Comparison of ENCODE assay signal across 8 cellular contexts in the genomic region with DNA sequence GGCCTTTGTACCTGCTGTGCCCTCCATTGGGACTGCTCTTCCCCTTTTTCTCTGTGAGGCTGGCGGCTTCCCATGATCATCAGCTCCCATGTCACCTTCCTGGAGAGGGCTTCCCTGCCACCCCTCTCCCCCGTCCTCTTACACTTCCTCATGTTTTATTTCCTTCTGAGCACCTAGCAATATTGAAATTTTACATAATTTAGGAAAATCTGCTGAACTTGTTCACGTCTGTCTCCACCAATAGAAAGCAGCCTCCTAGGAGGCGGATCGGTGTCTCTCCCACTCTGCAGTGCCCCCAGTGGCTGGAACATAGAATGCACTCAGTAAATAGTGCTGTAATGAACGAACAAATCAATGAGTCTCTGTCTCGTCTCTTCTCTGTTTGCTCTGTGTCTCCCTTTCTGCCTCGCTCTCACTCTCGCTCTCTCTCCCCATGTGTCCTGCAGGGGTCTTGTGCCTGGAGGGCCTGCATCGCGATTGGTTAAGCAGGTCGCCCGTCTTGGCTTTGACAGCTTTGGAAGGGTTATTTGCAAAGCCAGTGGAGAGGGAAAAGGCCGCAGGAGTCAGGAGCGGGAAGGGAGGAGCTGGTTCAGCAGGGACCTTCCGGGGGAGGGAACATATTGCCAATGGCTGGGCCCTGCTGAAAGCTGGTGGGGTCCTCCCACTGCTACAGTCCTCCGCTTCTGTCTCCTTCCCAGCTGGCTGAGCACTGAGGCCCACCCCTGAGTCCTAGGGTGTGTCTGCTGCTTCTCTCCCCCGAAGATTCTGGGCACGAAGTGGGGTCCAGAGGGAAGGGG. TPM values are rescaled to one million over a fixed set of nuclear protein-coding genes. Genes with fewer than 3 reads are reported as not detected.
DNase-seq lines count a peak whose midpoint lies in the region; ATAC-seq and TF ChIP-seq lines count a peak whose summit lies in the region.

No MANE protein-coding gene starts in this region.

- peak overlapping the region; percentile 69 for H3K27ac ChIP-seq in 22Rv1

- in situ Hi-C loops in GM13977 (cut with MboI; ENCODE audit: low pct_unique_long_range_greater_than_20kb, low sequenced_read_pairs, unreplicated experiment) = no loop called here
- in situ Hi-C loops in astrocyte of the cerebellum (cut with HindIII; ENCODE audit: low sequenced_read_pairs) = no loop called here

- DNase-seq in GM13977 (ENCODE audit: low spot score) = peak; percentile 80
- peak; percentile 76 for DNase-seq in MV-4-11 (lab: John Stamatoyannopoulos, UW)
- DNase-seq in T-helper 1 cell = peak in 3 of 5 donors; percentile 15 to 63 (median 44)
- DNase-seq in astrocyte of the cerebellum (ENCODE audit: low read depth) = peak; percentile 5
- peak in 50 of 51 donors; percentile 29 to 92 (median 72) for DNase-seq in hypothalamus (lab: John Stamatoyannopoulos, UW)
- peak; percentile 42 for DNase-seq in renal cortical epithelial cell (ENCODE audit: low read depth)

- no peak for ATAC-seq in GM19455 (IDR thresholded peaks at IDR 0.05; ENCODE audit: unreplicated experiment)

- no peak overlapping the region for H3K4me3 ChIP-seq in astrocyte of the cerebellum (ENCODE audit: low read depth, low read length)

- TF ChIP-seq CTCF in 22Rv1 (IDR thresholded peaks at IDR 0.05) = peak; percentile 95
- peak; percentile 75 for TF ChIP-seq CTCF in GM13977 (IDR thresholded peaks at IDR 0.05; ENCODE audit: extremely low read depth, insufficient read depth, missing control alignments)
- TF ChIP-seq CTCF in astrocyte of the cerebellum (IDR thresholded peaks at IDR 0.05; ENCODE audit: low read depth, low read length, missing control alignments) = peak; percentile 86

RNA-seq across cellular contexts. Expression of a gene that starts 12.1 kb away (rescaled TPM):
- total RNA-seq in renal cortical epithelial cell = not detected in 2 replicates

RNA-seq across cellular contexts. Expression of a gene that starts 49.2 kb away (rescaled TPM):
- 1.7 and 8.1 TPM in 2 replicates for total RNA-seq in renal cortical epithelial cell

Comparison
In these comparisons a context has a peak if more than half of its experiments do, and no peak if none do; other contexts are left out.
1. DNase-seq: peak in every context shown above with its lines; median percentile 80 in GM13977; 76 in MV-4-11; 72 in hypothalamus; 44 in T-helper 1 cell; 42 in renal cortical epithelial cell; 5 in astrocyte of the cerebellum.